Comparison of ENCODE assay signal across 8 cellular contexts in genomic region chr1:230753586-230754251, GRCh38. TPM values are rescaled to one million over a fixed set of nuclear protein-coding genes. Genes with fewer than 3 reads are reported as not detected.
DNase-seq lines count a peak whose midpoint lies in the region; ATAC-seq lines count a peak whose summit lies in the region.
"Had no signal": no experiment of that assay in that cellular context is flagged by ENCODE, and none has a peak within 500 bp of the region (broad histone marks: within the 10 kb centered on the region; RNA-seq: fewer than 3 reads in every experiment).

No MANE protein-coding gene starts in this region.

- ATAC-seq in stimulated activated effector memory CD8-positive, alpha-beta T cell treated with anti-CD3 and anti-CD28 coated beads, Interleukin-12 subunit alpha, Interleukin-12 subunit beta, amount 100 ng/mL, for 72 hours, result peak; percentile 57
- ATAC-seq in HG02973 (IDR thresholded peaks at IDR 0.05; ENCODE audit: unreplicated experiment), result no peak

- peak overlapping the region; percentile 45 for H3K4me3 Mint-ChIP-seq in stimulated activated effector memory CD8-positive, alpha-beta T cell treated with anti-CD3 and anti-CD28 coated beads, Interleukin-12 subunit alpha, Interleukin-12 subunit beta, amount 100 ng/mL, for 72 hours

- no peaks in the 10 kb centered on the region for H3K36me3 Mint-ChIP-seq in stimulated activated effector memory CD8-positive, alpha-beta T cell treated with anti-CD3 and anti-CD28 coated beads, Interleukin-12 subunit alpha, Interleukin-12 subunit beta, amount 100 ng/mL, for 72 hours

- H3K9me3 Mint-ChIP-seq in stimulated activated effector memory CD8-positive, alpha-beta T cell treated with anti-CD3 and anti-CD28 coated beads, Interleukin-12 subunit alpha, Interleukin-12 subunit beta, amount 100 ng/mL, for 72 hours, result no peaks in the 10 kb centered on the region

- DNase-seq in H4 (ENCODE audit: low spot score), result peak; percentile 42
- peak; percentile 95 for DNase-seq in NCI-H2107 treated with DMSO at 0.1 percent for 48 hours (lab: John Stamatoyannopoulos, UW; ENCODE audit: unreplicated experiment)
- peak; percentile 41 for DNase-seq in astrocyte of the hippocampus (ENCODE audit: low read depth, low spot score)
- DNase-seq in iris pigment epithelial cell (ENCODE audit: low read depth), result peak; percentile 28
- DNase-seq in stimulated activated effector memory CD8-positive, alpha-beta T cell treated with anti-CD3 and anti-CD28 coated beads, Interleukin-12 subunit alpha, Interleukin-12 subunit beta, amount 100 ng/mL, for 72 hours (ENCODE audit: low spot score in 2 of 2), result peak in 1 of 2 donors; percentile 7
- no peak for DNase-seq in AML-193 (lab: John Stamatoyannopoulos, UW)

- peaks cover 6% of the 10 kb centered on the region for H3K4me1 Mint-ChIP-seq in stimulated activated effector memory CD8-positive, alpha-beta T cell treated with anti-CD3 and anti-CD28 coated beads, Interleukin-12 subunit alpha, Interleukin-12 subunit beta, amount 100 ng/mL, for 72 hours

- H3K27ac Mint-ChIP-seq in stimulated activated effector memory CD8-positive, alpha-beta T cell treated with anti-CD3 and anti-CD28 coated beads, Interleukin-12 subunit alpha, Interleukin-12 subunit beta, amount 100 ng/mL, for 72 hours, result no peak overlapping the region

RNA-seq across cellular contexts. Expression of gene CAPN9, which starts 6.5 kb away (rescaled TPM):
- total RNA-seq in H4 (2014; rRNA removed; shearing (Covaris generic)), result 0.50 TPM in 1 of 2 replicates, not detected in the other
- total RNA-seq: SK-MEL-5 had no signal

RNA-seq across cellular contexts. Expression of gene AGT, which starts 39.8 kb away (rescaled TPM):
- 66.1 and 72.7 TPM in 2 replicates for total RNA-seq in H4 (2014; rRNA removed; shearing (Covaris generic))
- total RNA-seq: SK-MEL-5 had no signal

Comparison
In these comparisons a context has a peak if more than half of its experiments do, and no peak if none do; other contexts are left out.
1. DNase-seq: peak in H4 (single experiment), NCI-H2107 treated with DMSO at 0.1 percent for 48 hours (single experiment), astrocyte of the hippocampus (single experiment) and iris pigment epithelial cell (single experiment); none in AML-193 (0 of 2).